13 cellular contexts compared by ENCODE assay signal in the genomic region with DNA sequence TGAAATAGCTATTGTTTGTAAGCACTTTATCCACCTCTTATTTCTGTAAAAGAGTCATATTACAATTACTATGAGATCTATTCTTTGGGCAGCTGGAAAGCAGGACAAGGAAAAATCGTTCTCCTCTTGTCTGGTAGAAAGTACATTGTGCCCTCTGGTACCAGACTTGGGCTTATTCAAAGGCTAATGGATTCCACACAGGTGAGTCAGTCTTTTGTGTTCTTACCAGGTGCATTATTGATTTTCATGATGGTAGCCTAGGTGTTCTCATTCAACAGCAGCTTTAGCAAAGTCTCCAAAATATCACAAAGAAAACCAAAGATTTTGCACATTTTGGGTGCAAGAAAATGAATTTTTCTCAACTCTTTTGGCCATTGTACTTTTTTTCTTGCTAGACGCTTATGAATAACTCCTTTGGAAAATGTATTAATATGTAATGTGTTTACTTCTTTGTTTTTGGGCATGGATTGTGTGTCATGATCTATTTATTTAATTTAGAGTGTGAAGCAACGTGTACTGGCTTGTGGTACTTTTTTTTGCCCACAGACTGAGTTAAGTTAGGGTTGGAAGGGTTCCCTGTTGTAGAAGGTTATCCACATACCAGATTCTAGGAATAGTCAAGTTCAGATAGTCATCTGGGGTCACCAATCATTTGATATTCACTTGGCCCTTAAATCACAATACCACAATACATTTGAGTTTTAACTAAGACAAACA. TPM values are rescaled to one million over a fixed set of nuclear protein-coding genes. Genes with fewer than 3 reads are reported as not detected.
DNase-seq lines count a peak whose midpoint lies in the region; ATAC-seq, FAIRE-seq and TF ChIP-seq lines count a peak whose summit lies in the region.
"Had no signal": no experiment of that assay in that cellular context is flagged by ENCODE, and none has a peak within 500 bp of the region (broad histone marks: within the 10 kb centered on the region; RNA-seq: fewer than 3 reads in every experiment).

No MANE protein-coding gene starts in this region.

- H3K4me2 ChIP-seq in H1 (ENCODE audit: insufficient read depth in 1 of 2, low read depth in 2 of 2, low read length in 2 of 2): peak overlapping the region; percentile 39 to 55; a peak in 3 of 4 replicates

- H2BK12ac ChIP-seq in H1 (ENCODE audit: low read depth, low read length): no peak overlapping the region

- H3K4me3 ChIP-seq in HUES64 (ENCODE audit: low read length): peak overlapping the region; percentile 15; the same call in 1 of the 2 replicates
- H3K4me3 ChIP-seq in H1 (ENCODE audit: extremely low read depth in 1 of 4, insufficient read depth in 2 of 4, low read depth in 3 of 4, low read length in 4 of 4): peak overlapping the region in 1 of 4 experiments; percentile 45; a peak in 2 of 8 replicates
- H3K4me3 ChIP-seq in right atrium auricular region: no peak overlapping the region

- no peaks in the 10 kb centered on the region for H3K27me3 ChIP-seq in HUES64 (ENCODE audit: insufficient read depth, low read length)
- no peaks in the 10 kb centered on the region for H3K27me3 ChIP-seq in H1 (replicated peaks in 1 of 4; ENCODE audit: control insufficient read depth in 3 of 4, extremely low read depth in 1 of 4, insufficient read depth in 3 of 4, low read length in 3 of 4)
- no peaks in the 10 kb centered on the region for H3K27me3 ChIP-seq in right atrium auricular region

- no peak overlapping the region for H3K18ac ChIP-seq in H1 (ENCODE audit: extremely low read depth, low read length)

- TF ChIP-seq EP300 in H1 (IDR thresholded peaks at IDR 0.05; ENCODE audit: borderline replicate concordance in 1 of 2, low read depth in 2 of 2, low read length in 2 of 2): peak in 1 of 2 experiments; percentile 44; a peak in 1 of 3 replicates

- no peaks in the 10 kb centered on the region for H4K20me1 ChIP-seq in H1 (replicated peaks in 1 of 2; ENCODE audit: control insufficient read depth in 1 of 2, insufficient read depth in 2 of 2, low read length in 2 of 2)

- peak overlapping the region; percentile 44; the same call in 1 of the 2 replicates for H2BK20ac ChIP-seq in H1 (ENCODE audit: low read length)

- 54% methylated on average over 3 of the region's 3 CpGs for WGBS in HUES64
- WGBS in H1 (ENCODE audit: extremely low coverage in 1 of 2, insufficient coverage in 1 of 2, insufficient read length in 1 of 2, insufficient replicate concordance in 2 of 2, low coverage in 1 of 2, low lambda C conversion rate in 2 of 2, missing lambda C conversion rate in 1 of 2), 2 experiments: 7% methylated on average over 3 of the region's 3 CpGs; no CpG with 5 or more reads in 1 of the 2 experiments

- H4K91ac ChIP-seq in H1 (replicated peaks; ENCODE audit: insufficient read length, low read length): no peak overlapping the region

- H3K27ac ChIP-seq in HUES64 (ENCODE audit: low read depth, low read length) (peak overlapping the region; percentile 82), H1 (ENCODE audit: low read depth, low read length) (peak overlapping the region; percentile 70), right atrium auricular region (no peak overlapping the region)

- DNase-seq in NCI-H2107 (lab: John Stamatoyannopoulos, UW) (peak; percentile 95), H1 (ENCODE audit: low read depth in 1 of 2, low spot score in 2 of 2) (peak in 1 of 2 experiments; percentile 13), renal cortical epithelial cell (ENCODE audit: low read depth) (peak; percentile 62), right atrium auricular region (ENCODE audit: low spot score) (no peak)
- DNase-seq: activated B cell treated with CpG ODN at 0.5 μM for 24 hours; activated T-cell treated with anti-CD3 and anti-CD28 coated beads, Interleukin-2, amount 50 U/mL, for 4 hours; anterior cingulate cortex; glutamatergic neuron; Right ventricle myocardium superior; substantia nigra had no signal

- H3K23me2 ChIP-seq in H1 (ENCODE audit: low read depth, low read length): no peaks in the 10 kb centered on the region

- ATAC-seq in GM21717 (IDR thresholded peaks at IDR 0.05; ENCODE audit: unreplicated experiment): no peak
- no peak for ATAC-seq in HG02610 (IDR thresholded peaks at IDR 0.05; ENCODE audit: unreplicated experiment)
- ATAC-seq: activated T-cell treated with anti-CD3 and anti-CD28 coated beads, Interleukin-2, amount 50 U/mL, for 4 hours had no signal

- peak; percentile 92 for FAIRE-seq in H1 (lab: Jason Lieb, UNC)

- no peak overlapping the region for H3K14ac ChIP-seq in H1 (ENCODE audit: insufficient read length)

- H2BK15ac ChIP-seq in H1 (ENCODE audit: low read length): no peak overlapping the region

- H3K9me3 ChIP-seq in HUES64 (ENCODE audit: insufficient read depth, low read depth, low read length): no peaks in the 10 kb centered on the region
- H3K9me3 ChIP-seq in H1 (ENCODE audit: insufficient read depth in 2 of 2, low read depth in 1 of 2, low read length in 1 of 2): no peaks in the 10 kb centered on the region
- H3K9me3 ChIP-seq in right atrium auricular region: no peaks in the 10 kb centered on the region

- no peaks in the 10 kb centered on the region for H3K79me1 ChIP-seq in H1 (ENCODE audit: low read depth, low read length)

- no peak overlapping the region for H2AK5ac ChIP-seq in H1 (ENCODE audit: low read depth, low read length)

- POLR2A ChIA-PET in H1 (lab: Charles Lee; ENCODE audit: partially characterized antibody): interaction anchor here (0.8 to 1.8 kb wide), 4 partner anchors 15 to 39 kb away, joined by 3 to 5 read pairs (median 3); no protein-coding TSS in a partner anchor

- H3K9ac ChIP-seq in HUES64 (ENCODE audit: low read depth, low read length) (peak overlapping the region; percentile 64), H1 (replicated peaks in 1 of 4; ENCODE audit: extremely low read depth in 1 of 4, low read depth in 3 of 4, low read length in 3 of 4) (no peak overlapping the region; a peak in 2 of 7 replicates)

- TF ChIP-seq CTCF in H1 (IDR thresholded peaks at IDR 0.05; ENCODE audit: control extremely low read depth in 1 of 3, insufficient read depth in 1 of 3, low read depth in 1 of 3, low read length in 3 of 3) (no peak), right atrium auricular region (IDR thresholded peaks at IDR 0.05) (no peak)

- no peak overlapping the region for H3K4ac ChIP-seq in H1 (replicated peaks; ENCODE audit: insufficient read length, low read depth, low read length)

- peak overlapping the region; percentile 97 for H4K5ac ChIP-seq in H1 (ENCODE audit: insufficient read length, low read depth, low read length)

- no peak overlapping the region for H4K8ac ChIP-seq in H1 (ENCODE audit: extremely low read depth, insufficient read depth, low read length)

- CTCF ChIA-PET in H1 (lab: Charles Lee; ENCODE audit: partially characterized antibody): interaction anchor here (1.3 kb wide), 1 partner anchor 13 kb away, joined by 4 read pairs; no protein-coding TSS in a partner anchor

- no peak overlapping the region for H2AFZ ChIP-seq in H1 (ENCODE audit: low read length)

- H3K4me1 ChIP-seq in HUES64 (ENCODE audit: insufficient read depth, low read length): peaks cover 74% of the 10 kb centered on the region
- H3K4me1 ChIP-seq in H1 (replicated peaks in 1 of 4; ENCODE audit: control insufficient read depth in 3 of 4, insufficient read depth in 4 of 4, low read length in 3 of 4): peaks cover 0 to 18% (median 3%) of the 10 kb centered on the region in 4 experiments; a peak in 2 of 7 replicates
- peaks cover 0 to 8% of the 10 kb centered on the region in 2 donors for H3K4me1 ChIP-seq in right atrium auricular region

- TF ChIP-seq POLR2A in H1 (IDR thresholded peaks at IDR 0.05; ENCODE audit: control extremely low read depth in 1 of 2, low read depth in 2 of 2, low read length in 2 of 2): peak in 1 of 2 experiments; percentile 48; a peak in 1 of 3 replicates

- peaks cover 0 to 78% of the 10 kb centered on the region in 2 experiments; a peak in 2 of 4 replicates for H3K79me2 ChIP-seq in H1 (ENCODE audit: control insufficient read depth in 1 of 2, insufficient read depth in 2 of 2, low read length in 2 of 2)

- no peak overlapping the region for H3K23ac ChIP-seq in H1 (ENCODE audit: insufficient read length)

- no peak for TF ChIP-seq RAD21 in H1 (IDR thresholded peaks at IDR 0.05 in 1 of 2, conservative IDR thresholded peaks at IDR 0.05 in 1 of 2; ENCODE audit: low read depth in 2 of 2, low read length in 2 of 2)

- no peak overlapping the region for H3K56ac ChIP-seq in H1 (replicated peaks; ENCODE audit: insufficient read length, low read depth, low read length)

- H3K36me3 ChIP-seq in HUES64 (ENCODE audit: insufficient read depth, low read length): no peaks in the 10 kb centered on the region
- no peaks in the 10 kb centered on the region for H3K36me3 ChIP-seq in H1 (ENCODE audit: control insufficient read depth in 2 of 4, insufficient read depth in 4 of 4, low read length in 3 of 4)
- no peaks in the 10 kb centered on the region for H3K36me3 ChIP-seq in right atrium auricular region

- H2BK5ac ChIP-seq in H1 (ENCODE audit: low read depth, low read length): peak overlapping the region; percentile 77; the same call in 1 of the 2 replicates

- H2BK120ac ChIP-seq in H1 (replicated peaks; ENCODE audit: low read depth, low read length): peak overlapping the region; percentile 86

RNA-seq across cellular contexts. Expression of gene MNAT1, which starts 26.2 kb away (rescaled TPM):
- polyA plus RNA-seq in HUES64 (2013, experiment 1 of 2): 37.0 TPM
- 45.8 TPM for polyA plus RNA-seq in HUES64 (2013, experiment 2 of 2)
- total RNA-seq in H1 (2021; fragmentation: NEBNext Ultra II Directional; extraction: Animal tissue kit (Norgen Biotek cat#: 25700)): 52.0 and 52.1 TPM in 2 replicates
- polyA plus RNA-seq in H1 (2011; rRNA removed): 19.1 and 34.7 TPM in 2 replicates
- polyA plus RNA-seq in H1 (2011; cell fraction: cytosol; rRNA removed): 30.4 TPM
- polyA plus RNA-seq in H1 (2011; cell fraction: nucleus; rRNA removed): 15.5 TPM
- polyA plus RNA-seq in H1 (2012, experiment 1 of 2): 28.1 to 35.5 TPM (median 31.2 TPM) in 4 replicates
- 2.4 TPM for polyA plus RNA-seq in H1 (2012, experiment 2 of 2)
- polyA plus RNA-seq in H1 (2013, experiment 1 of 2): 49.7 TPM
- 51.1 TPM for polyA plus RNA-seq in H1 (2013, experiment 2 of 2)
- 35.8 and 47.3 TPM in 2 replicates for polyA minus RNA-seq in H1 (2011; rRNA and poly(A)+ RNA removed)
- polyA minus RNA-seq in H1 (2011; cell fraction: cytosol; rRNA and poly(A)+ RNA removed): 16.8 TPM
- polyA minus RNA-seq in H1 (2011; cell fraction: nucleus; rRNA and poly(A)+ RNA removed): 60.9 TPM
- total RNA-seq in renal cortical epithelial cell (60.7 and 116 TPM in 2 replicates), right atrium auricular region (10 to 100 TPM; 20.2 to 29.7 TPM)

RNA-seq across cellular contexts. Expression of gene SIX4, which starts 36.7 kb away (rescaled TPM):
- 10.6 TPM for polyA plus RNA-seq in HUES64 (2013, experiment 1 of 2)
- polyA plus RNA-seq in HUES64 (2013, experiment 2 of 2): 11.2 TPM
- 37.7 and 38.9 TPM in 2 replicates for total RNA-seq in H1 (2021; fragmentation: NEBNext Ultra II Directional; extraction: Animal tissue kit (Norgen Biotek cat#: 25700))
- polyA plus RNA-seq in H1 (2011; rRNA removed): 9.0 and 9.6 TPM in 2 replicates
- polyA plus RNA-seq in H1 (2011; cell fraction: cytosol; rRNA removed): 8.9 TPM
- 14.0 TPM for polyA plus RNA-seq in H1 (2011; cell fraction: nucleus; rRNA removed)
- 11.6 to 17.5 TPM (median 13.5 TPM) in 4 replicates for polyA plus RNA-seq in H1 (2012, experiment 1 of 2)
- polyA plus RNA-seq in H1 (2012, experiment 2 of 2): 2.0 TPM
- polyA plus RNA-seq in H1 (2013, experiment 1 of 2): 14.5 TPM
- polyA plus RNA-seq in H1 (2013, experiment 2 of 2): 13.8 TPM
- polyA minus RNA-seq in H1 (2011; rRNA and poly(A)+ RNA removed): 37.2 and 40.3 TPM in 2 replicates
- polyA minus RNA-seq in H1 (2011; cell fraction: cytosol; rRNA and poly(A)+ RNA removed): 20.2 TPM
- 18.5 TPM for polyA minus RNA-seq in H1 (2011; cell fraction: nucleus; rRNA and poly(A)+ RNA removed)
- total RNA-seq in renal cortical epithelial cell (5.6 and 11.3 TPM in 2 replicates), right atrium auricular region (1 to 10 TPM; 3.3 to 4.1 TPM)
- total RNA-seq: activated B cell treated with CpG ODN at 0.5 μM for 24 hours had no signal

Comparison
In these comparisons a context has a peak if more than half of its experiments do, and no peak if none do; other contexts are left out.
1. H3K27ac ChIP-seq: peak in HUES64 (single experiment) and H1 (single experiment); none in right atrium auricular region (0 of 2).